In the genomic region with DNA sequence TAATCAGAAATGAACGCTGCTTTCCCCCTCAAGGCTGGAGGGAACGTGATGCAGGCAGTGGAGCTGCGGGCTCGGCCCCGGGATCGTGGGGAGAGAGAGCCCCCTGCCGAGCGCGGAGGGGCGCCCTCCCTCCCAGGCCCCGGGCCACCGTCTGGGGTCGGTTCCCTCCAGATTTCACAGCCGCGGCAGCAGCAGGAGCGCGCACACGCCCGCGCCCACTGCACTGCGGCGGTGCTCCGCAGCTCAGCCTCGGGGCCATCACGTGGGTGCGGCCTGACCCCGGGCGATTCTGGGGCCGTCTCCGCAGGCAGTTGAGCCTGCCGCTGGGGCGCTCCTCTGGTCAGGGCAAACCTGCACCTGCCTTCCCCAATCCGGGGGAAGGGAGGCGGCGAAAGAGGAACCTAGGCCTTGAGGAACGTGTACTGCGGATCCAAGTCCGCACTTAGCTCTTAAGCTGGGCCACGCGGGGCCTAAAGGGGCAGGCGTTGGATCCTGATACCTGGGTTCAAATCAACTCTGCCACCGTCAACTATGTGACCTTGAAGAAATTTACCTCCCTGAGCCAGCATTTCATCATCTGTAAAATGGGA, we compare ENCODE assay signal across 8 cellular contexts. TPM values are rescaled to one million over a fixed set of nuclear protein-coding genes. Genes with fewer than 3 reads are reported as not detected.
DNase-seq lines count a peak whose midpoint lies in the region; ATAC-seq and TF ChIP-seq lines count a peak whose summit lies in the region.

No MANE protein-coding gene starts in this region.

- H3K27ac ChIP-seq in Peyer's patch (peak overlapping the region in 1 of 4 donors; percentile 38), coronary artery (no peak overlapping the region)

- TF ChIP-seq CTCF in Peyer's patch (IDR thresholded peaks at IDR 0.05) (peak in 4 of 6 experiments; percentile 9 to 37 (median 20)), coronary artery (IDR thresholded peaks at IDR 0.05) (no peak)

- H3K4me3 ChIP-seq in Peyer's patch, result peak overlapping the region; percentile 40 to 55 (median 46)
- H3K4me3 ChIP-seq in coronary artery, result peak overlapping the region; percentile 69

- peaks cover 0 to 13% (median 0%) of the 10 kb centered on the region in 4 donors for H3K4me1 ChIP-seq in Peyer's patch

- DNase-seq in NCI-H146 (lab: John Stamatoyannopoulos, UW) (peak; percentile 63), NCI-H146 treated with DMSO at 0.1 percent for 48 hours (lab: John Stamatoyannopoulos, UW; ENCODE audit: unreplicated experiment) (no peak), Peyer's patch (peak; percentile 62 to 81 (median 62)), coronary artery (ENCODE audit: low spot score) (no peak), left lobe of liver (ENCODE audit: low spot score) (peak; percentile 60), NCI-H128 (lab: John Stamatoyannopoulos, UW; ENCODE audit: unreplicated experiment) (no peak)
- DNase-seq in stimulated activated CD4-positive, alpha-beta T cell treated with anti-CD3 and anti-CD28 coated beads, Interleukin-4, amount 100 ng/mL, for 48 hours (ENCODE audit: low read depth in 2 of 2), result peak; percentile 4 to 5

- no peaks in the 10 kb centered on the region for H3K27me3 ChIP-seq in Peyer's patch

- no peaks in the 10 kb centered on the region for H3K9me3 ChIP-seq in Peyer's patch

- TF ChIP-seq POLR2A in Peyer's patch (IDR thresholded peaks at IDR 0.05), result no peak

- H3K36me3 ChIP-seq in Peyer's patch, result no peaks in the 10 kb centered on the region

- ATAC-seq in HG02610 (IDR thresholded peaks at IDR 0.05; ENCODE audit: unreplicated experiment) (peak; percentile 77), left lobe of liver (peak; percentile 92)

RNA-seq across cellular contexts. Expression of gene DELE1, which starts 9.4 kb away (rescaled TPM):
- total RNA-seq in Peyer's patch (100 to 1,000 TPM in 2 of 4 donors, 10 to 100 TPM in 2; 76.0 to 144 (median 96.0) TPM), left lobe of liver (37.8 TPM)

RNA-seq across cellular contexts. Expression of gene PCDH1, which starts 36.0 kb away (rescaled TPM):
- total RNA-seq in Peyer's patch (100 to 1,000 TPM in 3 of 4 donors, 10 to 100 TPM in 1; 64.4 to 169 (median 164) TPM), left lobe of liver (33.2 TPM)

RNA-seq across cellular contexts. Expression of gene PCDH12, which starts 43.8 kb away (rescaled TPM):
- total RNA-seq in Peyer's patch (1 to 10 TPM in 2 of 4 donors, under 1 TPM in 2; 0.53 to 1.7 (median 1.1) TPM), left lobe of liver (3.0 TPM)

RNA-seq across cellular contexts. Expression of gene RNF14, which starts 54.7 kb away (rescaled TPM):
- total RNA-seq in Peyer's patch (10 to 100 TPM; 20.6 to 37.8 (median 34.6) TPM), left lobe of liver (38.9 TPM)

Comparison
In these comparisons a context has a peak if more than half of its experiments do, and no peak if none do; other contexts are left out.
1. DNase-seq: peak in NCI-H146 (single experiment), Peyer's patch (3 of 3), left lobe of liver (single experiment) and stimulated activated CD4-positive, alpha-beta T cell treated with anti-CD3 and anti-CD28 coated beads, Interleukin-4, amount 100 ng/mL, for 48 hours (2 of 2); none in NCI-H146 treated with DMSO at 0.1 percent for 48 hours (single experiment), coronary artery (single experiment) and NCI-H128 (single experiment).